ENCODE assay signal across 38 cellular contexts in the genomic region with DNA sequence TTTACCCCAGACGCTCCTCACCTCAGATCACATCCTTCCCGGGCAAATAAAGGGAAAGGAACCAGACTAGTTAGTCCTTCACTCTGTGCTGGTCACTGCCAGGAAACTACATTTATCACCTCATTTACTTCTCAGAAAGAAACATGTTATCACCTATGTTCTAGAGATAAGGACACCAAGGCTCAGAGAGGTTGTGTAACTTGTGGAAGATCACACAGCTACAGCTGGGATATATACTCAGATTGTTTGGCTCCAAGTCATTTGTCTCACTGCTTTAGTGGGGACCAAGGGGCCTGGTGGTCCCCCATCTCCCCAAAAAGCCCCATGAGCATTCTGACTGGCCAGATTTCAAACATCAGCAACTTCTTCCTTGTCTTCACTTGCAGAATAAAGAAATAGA. TPM values are rescaled to one million over a fixed set of nuclear protein-coding genes. Genes with fewer than 3 reads are reported as not detected.
"Had no signal": no experiment of that assay in that cellular context is flagged by ENCODE, and none has a peak within 500 bp of the region (broad histone marks: within the 10 kb centered on the region; RNA-seq: fewer than 3 reads in every experiment).

No MANE protein-coding gene starts in this region.

- H3K4me1 Mint-ChIP-seq: activated CD4-positive, alpha-beta T cell treated with anti-CD3 and anti-CD28 coated beads for 36 hours; activated CD4-positive, alpha-beta T cell treated with anti-CD3 and anti-CD28 coated beads, Interleukin-2, amount 10 ng/mL, durations not matched to agents 24 days and 14 days; activated CD8-positive, alpha-beta memory T cell treated with anti-CD3 and anti-CD28 coated beads, Interleukin-2, amount 10 ng/mL, durations not matched to agents 7 days and 5 days; activated naive CD4-positive, alpha-beta T cell treated with anti-CD3 and anti-CD28 coated beads, Interleukin-2, amount 10 ng/mL, durations not matched to agents 7 days and 5 days; activated naive CD8-positive, alpha-beta T cell treated with anti-CD3 and anti-CD28 coated beads, Interleukin-2, amount 10 ng/mL, durations not matched to agents 7 days and 5 days; central memory CD8-positive, alpha-beta T cell had no signal

- ATAC-seq: activated CD4-positive, alpha-beta T cell treated with anti-CD3 and anti-CD28 coated beads for 36 hours; activated CD8-positive, alpha-beta memory T cell treated with anti-CD3 and anti-CD28 coated beads, Interleukin-2, amount 10 ng/mL, durations not matched to agents 7 days and 5 days; activated CD8-positive, alpha-beta T cell treated with anti-CD3 and anti-CD28 coated beads, Interleukin-2, amount 10 ng/mL, durations not matched to agents 7 days and 5 days; activated naive CD4-positive, alpha-beta T cell treated with anti-CD3 and anti-CD28 coated beads, Interleukin-2, amount 50 U/mL, for 72 hours; effector memory CD8-positive, alpha-beta T cell had no signal

- H3K4me3 ChIP-seq: ascending aorta, breast epithelium, esophagus squamous epithelium, gastroesophageal sphincter, heart right ventricle had no signal

- FAIRE-seq: endometrium, endothelial cell of umbilical vein had no signal

- H3K27ac ChIP-seq: ascending aorta, breast epithelium, epithelial cell of prostate, esophagus squamous epithelium had no signal

- H3K27me3 ChIP-seq: ascending aorta, breast epithelium, esophagus squamous epithelium, gastroesophageal sphincter, heart right ventricle had no signal

- H3K36me3 ChIP-seq: breast epithelium had no signal

- H3K27me3 Mint-ChIP-seq: activated CD4-positive, alpha-beta T cell treated with anti-CD3 and anti-CD28 coated beads for 36 hours; activated CD4-positive, alpha-beta T cell treated with anti-CD3 and anti-CD28 coated beads, Interleukin-2, amount 10 ng/mL, durations not matched to agents 24 days and 14 days; brain had no signal

- DNase-seq: activated CD4-positive, alpha-beta memory T cell treated with anti-CD3 and anti-CD28 coated beads for 36 hours; activated CD4-positive, alpha-beta T cell treated with anti-CD3 and anti-CD28 coated beads for 36 hours; activated CD4-positive, alpha-beta T cell treated with anti-CD3 and anti-CD28 coated beads, Interleukin-2, amount 10 ng/mL, durations not matched to agents 24 days and 14 days; activated CD4-positive, CD25-positive, alpha-beta regulatory T cell; activated CD4-positive, CD25-positive, alpha-beta regulatory T cell treated with anti-CD3 and anti-CD28 coated beads, Interleukin-2, amount 50 U/mL, for 72 hours; activated CD8-positive, alpha-beta memory T cell treated with anti-CD3 and anti-CD28 coated beads, Interleukin-2, amount 50 U/mL, for 4 hours; activated CD8-positive, alpha-beta T cell treated with anti-CD3 and anti-CD28 coated beads, Interleukin-2, amount 10 ng/mL, durations not matched to agents 7 days and 5 days; activated effector memory CD4-positive, alpha-beta T cell treated with anti-CD3 and anti-CD28 coated beads, Interleukin-2, amount 50 U/mL, for 16 hours; activated naive CD4-positive, alpha-beta T cell treated with anti-CD3 and anti-CD28 coated beads, Interleukin-2, amount 10 ng/mL, durations not matched to agents 7 days and 5 days; activated naive CD8-positive, alpha-beta T cell treated with anti-CD3 and anti-CD28 coated beads, Interleukin-2, amount 10 ng/mL, durations not matched to agents 7 days and 5 days; activated T-cell treated with anti-CD3 and anti-CD28 coated beads, Interleukin-2, amount 50 U/mL, for 1 hour; activated T-cell treated with anti-CD3 and anti-CD28 coated beads, Interleukin-2, amount 50 U/mL, for 48 hours; cortex of kidney; dermis blood vessel endothelial cell; effector CD4-positive, alpha-beta T cell; effector memory CD8-positive, alpha-beta T cell; esophagus squamous epithelium; foreskin melanocyte; heart right ventricle; T-helper 2 cell had no signal

- H3K4me1 ChIP-seq: ascending aorta, breast epithelium, esophagus squamous epithelium had no signal

- H3K4me3 Mint-ChIP-seq: activated CD4-positive, alpha-beta memory T cell treated with anti-CD3 and anti-CD28 coated beads for 36 hours; activated CD4-positive, alpha-beta T cell treated with anti-CD3 and anti-CD28 coated beads for 36 hours; activated CD4-positive, alpha-beta T cell treated with anti-CD3 and anti-CD28 coated beads, Interleukin-2, amount 10 ng/mL, durations not matched to agents 24 days and 14 days; activated CD8-positive, alpha-beta memory T cell treated with anti-CD3 and anti-CD28 coated beads, Interleukin-2, amount 10 ng/mL, durations not matched to agents 7 days and 5 days; activated CD8-positive, alpha-beta T cell treated with anti-CD3 and anti-CD28 coated beads, Interleukin-2, amount 10 ng/mL, durations not matched to agents 7 days and 5 days; activated naive CD4-positive, alpha-beta T cell treated with anti-CD3 and anti-CD28 coated beads, Interleukin-2, amount 10 ng/mL, durations not matched to agents 7 days and 5 days; activated naive CD8-positive, alpha-beta T cell treated with anti-CD3 and anti-CD28 coated beads, Interleukin-2, amount 10 ng/mL, durations not matched to agents 7 days and 5 days; activated T-helper 1 cell treated with anti-CD3 and anti-CD28 coated beads, Interleukin-12 subunit alpha, Interleukin-12 subunit beta, Interleukin-2, Interleukin-4 antibody, amounts not matched to agents 30 ng/mL and 10 ng/mL and 1 ng/mL, durations not matched to agents 14 hours and 24 hours and 36 hours; brain; central memory CD8-positive, alpha-beta T cell; effector memory CD8-positive, alpha-beta T cell had no signal

- H3K27ac Mint-ChIP-seq: activated CD4-positive, alpha-beta memory T cell treated with anti-CD3 and anti-CD28 coated beads for 36 hours; activated CD4-positive, alpha-beta T cell treated with anti-CD3 and anti-CD28 coated beads for 36 hours; activated CD4-positive, alpha-beta T cell treated with anti-CD3 and anti-CD28 coated beads, Interleukin-2, amount 10 ng/mL, durations not matched to agents 24 days and 14 days; activated CD8-positive, alpha-beta memory T cell treated with anti-CD3 and anti-CD28 coated beads, Interleukin-2, amount 10 ng/mL, durations not matched to agents 7 days and 5 days; activated CD8-positive, alpha-beta T cell treated with anti-CD3 and anti-CD28 coated beads, Interleukin-2, amount 10 ng/mL, durations not matched to agents 7 days and 5 days; activated naive CD4-positive, alpha-beta T cell treated with anti-CD3 and anti-CD28 coated beads, Interleukin-2, amount 10 ng/mL, durations not matched to agents 7 days and 5 days; activated naive CD4-positive, alpha-beta T cell treated with anti-CD3 and anti-CD28 coated beads, Interleukin-2, amount 50 U/mL, for 72 hours; activated naive CD8-positive, alpha-beta T cell treated with anti-CD3 and anti-CD28 coated beads, Interleukin-2, amount 10 ng/mL, durations not matched to agents 7 days and 5 days; activated T-helper 1 cell treated with anti-CD3 and anti-CD28 coated beads, Interleukin-12 subunit alpha, Interleukin-12 subunit beta, Interleukin-2, Interleukin-4 antibody, amounts not matched to agents 30 ng/mL and 10 ng/mL and 1 ng/mL, durations not matched to agents 14 hours and 24 hours and 36 hours; activated T-helper 2 cell treated with anti-CD3 and anti-CD28 coated beads, Interferon-gamma antibody, Interleukin-2, Interleukin-4, amounts not matched to agents 10 μg/mL and 5 μg/mL and 100 μg/mL, durations not matched to agents 14 hours and 24 hours and 36 hours; effector memory CD8-positive, alpha-beta T cell had no signal

- H3K9me3 Mint-ChIP-seq: activated CD4-positive, alpha-beta memory T cell treated with anti-CD3 and anti-CD28 coated beads for 36 hours; activated CD4-positive, alpha-beta T cell treated with anti-CD3 and anti-CD28 coated beads, Interleukin-2, amount 10 ng/mL, durations not matched to agents 24 days and 14 days; activated naive CD4-positive, alpha-beta T cell treated with anti-CD3 and anti-CD28 coated beads, Interleukin-2, amount 10 ng/mL, durations not matched to agents 7 days and 5 days; activated naive CD4-positive, alpha-beta T cell treated with anti-CD3 and anti-CD28 coated beads, Interleukin-2, amount 50 U/mL, for 72 hours; activated naive CD8-positive, alpha-beta T cell treated with anti-CD3 and anti-CD28 coated beads, Interleukin-2, amount 10 ng/mL, durations not matched to agents 7 days and 5 days; activated T-helper 1 cell treated with anti-CD3 and anti-CD28 coated beads, Interleukin-12 subunit alpha, Interleukin-12 subunit beta, Interleukin-2, Interleukin-4 antibody, amounts not matched to agents 30 ng/mL and 10 ng/mL and 1 ng/mL, durations not matched to agents 14 hours and 24 hours and 36 hours; activated T-helper 2 cell treated with anti-CD3 and anti-CD28 coated beads, Interferon-gamma antibody, Interleukin-2, Interleukin-4, amounts not matched to agents 10 μg/mL and 5 μg/mL and 100 μg/mL, durations not matched to agents 14 hours and 24 hours and 36 hours; brain; central memory CD8-positive, alpha-beta T cell; effector memory CD8-positive, alpha-beta T cell had no signal

- H3K9me3 ChIP-seq: ascending aorta, breast epithelium, esophagus squamous epithelium, gastroesophageal sphincter, heart right ventricle had no signal

- H3K36me3 Mint-ChIP-seq: activated CD4-positive, alpha-beta memory T cell treated with anti-CD3 and anti-CD28 coated beads for 36 hours; activated CD8-positive, alpha-beta memory T cell treated with anti-CD3 and anti-CD28 coated beads, Interleukin-2, amount 10 ng/mL, durations not matched to agents 7 days and 5 days; activated naive CD4-positive, alpha-beta T cell treated with anti-CD3 and anti-CD28 coated beads, Interleukin-2, amount 10 ng/mL, durations not matched to agents 7 days and 5 days; activated naive CD4-positive, alpha-beta T cell treated with anti-CD3 and anti-CD28 coated beads, Interleukin-2, amount 50 U/mL, for 72 hours; activated naive CD8-positive, alpha-beta T cell treated with anti-CD3 and anti-CD28 coated beads, Interleukin-2, amount 10 ng/mL, durations not matched to agents 7 days and 5 days had no signal

RNA-seq across cellular contexts. Expression of a gene that starts 17.5 kb away (rescaled TPM):
- total RNA-seq: activated CD4-positive, alpha-beta memory T cell treated with anti-CD3 and anti-CD28 coated beads for 36 hours; activated CD4-positive, alpha-beta T cell treated with anti-CD3 and anti-CD28 coated beads for 36 hours; activated CD4-positive, alpha-beta T cell treated with anti-CD3 and anti-CD28 coated beads, Interleukin-2, amount 10 ng/mL, durations not matched to agents 24 days and 14 days; activated CD8-positive, alpha-beta memory T cell treated with anti-CD3 and anti-CD28 coated beads for 36 hours; activated CD8-positive, alpha-beta memory T cell treated with anti-CD3 and anti-CD28 coated beads, Interleukin-2, amount 10 ng/mL, durations not matched to agents 7 days and 5 days; activated CD8-positive, alpha-beta T cell treated with anti-CD3 and anti-CD28 coated beads, Interleukin-2, amount 10 ng/mL, durations not matched to agents 7 days and 5 days; activated naive CD4-positive, alpha-beta T cell treated with anti-CD3 and anti-CD28 coated beads, Interleukin-2, amount 50 U/mL, for 72 hours; activated naive CD8-positive, alpha-beta T cell treated with anti-CD3 and anti-CD28 coated beads, Interleukin-2, amount 10 ng/mL, durations not matched to agents 7 days and 5 days; activated T-helper 1 cell treated with anti-CD3 and anti-CD28 coated beads, Interleukin-12 subunit alpha, Interleukin-12 subunit beta, Interleukin-2, Interleukin-4 antibody, amounts not matched to agents 30 ng/mL and 10 ng/mL and 1 ng/mL, durations not matched to agents 14 hours and 24 hours and 36 hours; activated T-helper 2 cell treated with anti-CD3 and anti-CD28 coated beads, Interferon-gamma antibody, Interleukin-2, Interleukin-4, amounts not matched to agents 10 μg/mL and 5 μg/mL and 100 μg/mL, durations not matched to agents 14 hours and 24 hours and 36 hours; ascending aorta; cardiac septum; cerebellum; dermis blood vessel endothelial cell; endothelial cell of umbilical vein; esophagus squamous epithelium; fibroblast of lung; fibroblast of villous mesenchyme; gastroesophageal sphincter; T-helper 1 cell treated with Interleukin-12 subunit alpha and Interleukin-12 subunit beta and Interleukin-4 antibody, amounts not matched to agents 30 ng/mL and 1 ng/mL, for 36 hours had no signal
- polyA plus RNA-seq: fibroblast of lung had no signal
